ENCODE assay signal across 1 cellular context in the genomic region with DNA sequence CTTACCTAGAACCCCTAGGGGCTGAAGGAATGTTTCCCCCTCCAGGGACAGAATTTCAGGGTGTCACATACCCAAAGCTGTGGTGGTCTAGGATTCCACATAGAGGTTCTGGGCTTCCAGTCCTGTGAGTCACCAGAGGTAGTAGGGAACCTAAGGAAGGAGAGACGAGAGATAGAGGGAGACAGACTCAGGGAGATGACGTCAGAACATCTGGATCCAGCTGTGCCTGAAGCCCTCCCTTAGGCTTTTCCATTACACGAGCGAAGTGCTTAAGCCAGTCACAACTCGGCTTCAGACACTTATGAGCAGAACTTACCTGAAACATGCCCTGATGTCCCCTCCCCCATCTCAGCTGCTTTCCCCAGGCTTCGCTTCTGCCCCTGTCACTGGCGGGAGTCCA.
TF ChIP-seq lines count a peak whose summit lies in the region.

No MANE protein-coding gene starts in this region.

TF ChIP-seq in H1, 55 proteins besides CTCF, POLR2A, EP300 and RAD21:
- TF ChIP-seq KDM4A (IDR thresholded peaks at IDR 0.05; ENCODE audit: low read depth, low read length, severe bottlenecking) = no peak
- no peak for TF ChIP-seq SRF (IDR thresholded peaks at IDR 0.05; ENCODE audit: low read depth, low read length)
- no peak for TF ChIP-seq HDAC2 (IDR thresholded peaks at IDR 0.05; ENCODE audit: borderline replicate concordance in 1 of 2, low read depth in 2 of 2, low read length in 2 of 2)
- no peak for TF ChIP-seq SAP30 (IDR thresholded peaks at IDR 0.05; ENCODE audit: insufficient read depth, insufficient replicate concordance, low read length)
- no peak for TF ChIP-seq TBP (IDR thresholded peaks at IDR 0.05; ENCODE audit: low read depth, low read length)
- TF ChIP-seq SP1 (IDR thresholded peaks at IDR 0.05; ENCODE audit: low read depth, low read length) = no peak
- TF ChIP-seq CHD1 (IDR thresholded peaks at IDR 0.05; ENCODE audit: low read depth, low read length) = no peak
- TF ChIP-seq POU5F1 (IDR thresholded peaks at IDR 0.05; ENCODE audit: low read depth, low read length) = no peak
- TF ChIP-seq EZH2 (IDR thresholded peaks at IDR 0.05; ENCODE audit: low read depth, low read length, severe bottlenecking) = no peak
- no peak for TF ChIP-seq JUN (IDR thresholded peaks at IDR 0.05; ENCODE audit: low read depth, low read length)
- no peak for TF ChIP-seq SP4 (IDR thresholded peaks at IDR 0.05; ENCODE audit: low read length)
- no peak for TF ChIP-seq YY1 (IDR thresholded peaks at IDR 0.05; ENCODE audit: low read depth, low read length)
- no peak for TF ChIP-seq ASH2L (IDR thresholded peaks at IDR 0.05; ENCODE audit: low read length)
- TF ChIP-seq TCF12 (IDR thresholded peaks at IDR 0.05; ENCODE audit: low read depth, low read length) = no peak
- TF ChIP-seq ZNF274 (IDR thresholded peaks at IDR 0.05; ENCODE audit: borderline replicate concordance, extremely low read depth, low read length) = no peak
- no peak for TF ChIP-seq MAFK (IDR thresholded peaks at IDR 0.05; ENCODE audit: low read depth, low read length)
